1 cellular context compared by ENCODE assay signal in the genomic region with DNA sequence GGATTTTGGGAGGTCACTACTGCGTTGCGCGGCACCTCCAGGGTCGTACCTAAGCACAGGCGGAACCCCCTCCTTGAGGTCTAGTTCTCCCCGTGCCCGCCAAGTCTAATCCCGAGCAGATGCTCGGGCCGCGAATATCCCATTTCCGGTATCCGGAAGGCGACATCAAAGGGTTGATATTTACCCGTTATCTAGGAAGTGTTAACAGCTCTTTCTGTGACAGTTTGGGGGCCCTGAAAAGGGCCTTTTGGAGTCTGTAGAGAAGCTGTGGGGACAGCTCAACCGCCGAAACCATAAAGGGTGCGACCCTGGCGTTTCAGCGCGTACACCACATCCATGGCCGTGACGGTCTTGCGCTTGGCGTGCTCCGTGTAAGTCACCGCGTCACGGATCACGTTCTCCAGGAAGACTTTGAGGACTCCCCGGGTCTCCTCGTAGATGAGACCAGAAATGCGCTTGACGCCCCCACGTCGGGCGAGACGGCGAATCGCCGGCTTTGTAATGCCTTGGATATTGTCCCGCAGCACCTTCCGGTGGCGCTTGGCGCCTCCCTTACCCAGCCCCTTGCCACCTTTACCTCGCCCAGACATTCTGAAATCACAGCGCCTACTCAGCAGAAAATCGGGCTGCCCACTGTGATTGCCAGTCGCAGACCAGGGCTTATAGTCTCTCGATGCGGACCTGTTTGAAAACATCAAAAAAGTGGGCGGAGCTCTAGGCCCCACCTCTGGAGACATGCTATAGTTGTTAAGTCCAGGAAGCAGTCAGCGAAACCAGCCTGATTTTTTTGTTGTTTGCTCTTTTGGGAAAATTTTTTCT.
TF ChIP-seq lines count a peak whose summit lies in the region.

No MANE protein-coding gene starts in this region.

TF ChIP-seq in HepG2, 621 proteins besides CTCF, POLR2A, EP300 and RAD21 (continued from another document and continues in another):
- no peak for TF ChIP-seq ZNF646 (CRISPR knock-in tag; IDR thresholded peaks at IDR 0.05)
- peak; percentile 53 for TF ChIP-seq ELF1 (CRISPR knock-in tag; IDR thresholded peaks at IDR 0.05)
- no peak for TF ChIP-seq RBM39 (IDR thresholded peaks at IDR 0.05; ENCODE audit: low read depth, low read length, poor library complexity, severe bottlenecking)
- TF ChIP-seq KAT7 (CRISPR knock-in tag; IDR thresholded peaks at IDR 0.05; ENCODE audit: borderline replicate concordance) = 0 out of 2 replicates have a peak, but pooled peaks have one; percentile 32
- 0 out of 2 replicates have a peak, but pooled peaks have one; percentile 50 for TF ChIP-seq SKIL (CRISPR knock-in tag; IDR thresholded peaks at IDR 0.05; ENCODE audit: borderline replicate concordance)
- TF ChIP-seq HDAC1 (CRISPR knock-in tag; IDR thresholded peaks at IDR 0.05) = peak; percentile 90
- no peak for TF ChIP-seq ZMYM3 (CRISPR knock-in tag; IDR thresholded peaks at IDR 0.05)
- TF ChIP-seq SMARCE1 (IDR thresholded peaks at IDR 0.05; ENCODE audit: borderline replicate concordance) = no peak
- peak; percentile 82 for TF ChIP-seq MED1 (CRISPR knock-in tag; IDR thresholded peaks at IDR 0.05)
- no peak for TF ChIP-seq TOPORS (CRISPR knock-in tag; IDR thresholded peaks at IDR 0.05)
- no peak for TF ChIP-seq ZNF567 (CRISPR knock-in tag; IDR thresholded peaks at IDR 0.05; ENCODE audit: borderline replicate concordance)
- TF ChIP-seq ZNF33A (CRISPR knock-in tag; IDR thresholded peaks at IDR 0.05; ENCODE audit: borderline replicate concordance) = peak; percentile 81; the same call in 1 of the 2 replicates
- TF ChIP-seq HOXA5 (CRISPR knock-in tag; IDR thresholded peaks at IDR 0.05) = peak; percentile 79; the same call in 1 of the 2 replicates
- TF ChIP-seq, protein P1, sequence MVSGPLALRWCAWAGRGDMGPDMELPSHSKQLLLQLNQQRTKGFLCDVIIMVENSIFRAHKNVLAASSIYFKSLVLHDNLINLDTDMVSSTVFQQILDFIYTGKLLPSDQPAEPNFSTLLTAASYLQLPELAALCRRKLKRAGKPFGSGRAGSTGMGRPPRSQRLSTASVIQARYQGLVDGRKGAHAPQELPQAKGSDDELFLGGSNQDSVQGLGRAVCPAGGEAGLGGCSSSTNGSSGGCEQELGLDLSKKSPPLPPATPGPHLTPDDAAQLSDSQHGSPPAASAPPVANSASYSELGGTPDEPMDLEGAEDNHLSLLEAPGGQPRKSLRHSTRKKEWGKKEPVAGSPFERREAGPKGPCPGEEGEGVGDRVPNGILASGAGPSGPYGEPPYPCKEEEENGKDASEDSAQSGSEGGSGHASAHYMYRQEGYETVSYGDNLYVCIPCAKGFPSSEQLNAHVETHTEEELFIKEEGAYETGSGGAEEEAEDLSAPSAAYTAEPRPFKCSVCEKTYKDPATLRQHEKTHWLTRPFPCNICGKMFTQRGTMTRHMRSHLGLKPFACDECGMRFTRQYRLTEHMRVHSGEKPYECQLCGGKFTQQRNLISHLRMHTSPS (CRISPR knock-in tag; IDR thresholded peaks at IDR 0.05; ENCODE audit: low read depth) = peak; percentile 68
- TF ChIP-seq ZNF597 (CRISPR knock-in tag; IDR thresholded peaks at IDR 0.05) = no peak
- peak; percentile 74 for TF ChIP-seq ZNF792 (CRISPR knock-in tag; IDR thresholded peaks at IDR 0.05)
- TF ChIP-seq ZSCAN31 (CRISPR knock-in tag; IDR thresholded peaks at IDR 0.05; ENCODE audit: low read depth) = peak; percentile 46; the same call in 1 of the 2 replicates
- TF ChIP-seq BCL6 (CRISPR knock-in tag; IDR thresholded peaks at IDR 0.05) = peak; percentile 96
- 0 out of 2 replicates have a peak, but pooled peaks have one; percentile 39 for TF ChIP-seq ZKSCAN8 (CRISPR knock-in tag; IDR thresholded peaks at IDR 0.05; ENCODE audit: borderline replicate concordance)
- no peak for TF ChIP-seq CEBPB (IDR thresholded peaks at IDR 0.05; ENCODE audit: borderline replicate concordance, low read depth, low read length)
- TF ChIP-seq ZHX2 (IDR thresholded peaks at IDR 0.05; ENCODE audit: low read depth) = peak; percentile 43; the same call in 1 of the 2 replicates
- TF ChIP-seq ZHX2 (CRISPR knock-in tag; IDR thresholded peaks at IDR 0.05; ENCODE audit: borderline replicate concordance) = no peak
- peak; percentile 97 for TF ChIP-seq ZKSCAN1 (IDR thresholded peaks at IDR 0.05; ENCODE audit: low read length)
- TF ChIP-seq IRF2 (CRISPR knock-in tag; IDR thresholded peaks at IDR 0.05) = peak; percentile 57; the same call in 1 of the 2 replicates
- TF ChIP-seq SRSF9 (IDR thresholded peaks at IDR 0.05; ENCODE audit: borderline replicate concordance, insufficient read depth, low read depth, low read length, poor library complexity, severe bottlenecking) = no peak
- peak; percentile 89 for TF ChIP-seq ZSCAN5A (CRISPR knock-in tag; IDR thresholded peaks at IDR 0.05; ENCODE audit: borderline replicate concordance)
- TF ChIP-seq, protein P2, sequence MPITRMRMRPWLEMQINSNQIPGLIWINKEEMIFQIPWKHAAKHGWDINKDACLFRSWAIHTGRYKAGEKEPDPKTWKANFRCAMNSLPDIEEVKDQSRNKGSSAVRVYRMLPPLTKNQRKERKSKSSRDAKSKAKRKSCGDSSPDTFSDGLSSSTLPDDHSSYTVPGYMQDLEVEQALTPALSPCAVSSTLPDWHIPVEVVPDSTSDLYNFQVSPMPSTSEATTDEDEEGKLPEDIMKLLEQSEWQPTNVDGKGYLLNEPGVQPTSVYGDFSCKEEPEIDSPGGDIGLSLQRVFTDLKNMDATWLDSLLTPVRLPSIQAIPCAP (CRISPR knock-in tag; IDR thresholded peaks at IDR 0.05; ENCODE audit: low read depth) = no peak
- peak; percentile 47; the same call in 1 of the 2 replicates for TF ChIP-seq ZFYVE20 (CRISPR knock-in tag; IDR thresholded peaks at IDR 0.05; ENCODE audit: borderline replicate concordance, low read depth)
